ENCODE assay signal across 8 cellular contexts in the genomic region with DNA sequence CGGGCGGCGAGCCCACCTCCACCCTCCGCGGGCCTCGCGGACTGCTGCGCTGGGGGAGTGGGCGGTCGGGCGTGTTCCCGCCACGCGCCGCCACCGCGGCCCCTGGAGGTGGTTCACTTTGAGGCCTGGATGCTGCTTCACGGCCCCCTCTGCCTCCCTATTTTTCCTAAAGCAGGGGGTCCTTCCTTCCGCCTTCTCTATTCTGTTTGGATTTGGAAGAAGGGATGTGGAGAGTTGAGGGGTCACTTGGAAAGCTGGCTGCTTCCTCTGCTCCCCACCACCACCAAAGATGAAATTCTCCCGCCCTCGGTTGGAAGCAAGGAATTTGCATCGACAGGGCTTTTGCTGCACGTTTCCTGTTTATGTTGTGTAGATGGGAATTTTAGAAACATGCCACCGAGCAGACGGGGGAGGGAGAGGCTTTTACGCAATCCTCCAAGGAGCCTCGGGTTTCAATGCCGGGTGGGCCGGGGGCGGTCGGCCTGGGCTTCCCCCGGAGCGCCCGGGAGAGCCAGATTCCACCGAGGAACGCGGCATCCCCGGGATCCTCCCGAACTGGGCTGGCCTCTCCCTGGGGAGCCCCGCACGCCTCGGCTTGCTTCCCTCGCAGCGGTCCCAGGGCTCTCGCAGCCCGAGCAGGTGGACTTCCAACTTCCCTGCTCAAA. TPM values are rescaled to one million over a fixed set of nuclear protein-coding genes. Genes with fewer than 3 reads are reported as not detected.
A peak's percentile ranks its signal among the peaks of the same experiment; 100 is the strongest.
DNase-seq lines count a peak whose midpoint lies in the region; ATAC-seq, FAIRE-seq and TF ChIP-seq lines count a peak whose summit lies in the region.

No MANE protein-coding gene starts in this region.

- TF ChIP-seq EP300 in HepG2 (IDR thresholded peaks at IDR 0.05; ENCODE audit: low read depth in 2 of 2, low read length in 2 of 2), result no peak
- TF ChIP-seq EP300 in HepG2 (CRISPR knock-in tag; IDR thresholded peaks at IDR 0.05; ENCODE audit: borderline replicate concordance), result no peak

- ATAC-seq in PC-3, result peak; percentile 10; the same call in 1 of the 2 replicates
- ATAC-seq in HepG2, result peak; percentile 70
- no peak for ATAC-seq in HG03095 (IDR thresholded peaks at IDR 0.05; ENCODE audit: unreplicated experiment)

- H3K27ac ChIP-seq in PC-3 (ENCODE audit: low read length) (peak overlapping the region; percentile 92), HepG2 (ENCODE audit: extremely low read length, insufficient read depth, low read length) (peak overlapping the region; percentile 88), temporal lobe (ENCODE audit: low read depth, low read length) (peak overlapping the region; percentile 19)

- TF ChIP-seq CTCF in PC-3 (conservative IDR thresholded peaks at IDR 0.05; ENCODE audit: low read depth, low read length) (no peak), HepG2 (CRISPR knock-in tag; IDR thresholded peaks at IDR 0.05) (no peak)

- H4K20me1 ChIP-seq in PC-3 (ENCODE audit: low read length), result no peaks in the 10 kb centered on the region
- no peaks in the 10 kb centered on the region for H4K20me1 ChIP-seq in HepG2 (ENCODE audit: insufficient read depth, low read length)

- H3K4me1 ChIP-seq in PC-3 (ENCODE audit: insufficient read depth, low read length) (peaks cover 34% of the 10 kb centered on the region), HepG2 (ENCODE audit: insufficient read depth, low read length) (peaks cover 53% of the 10 kb centered on the region)

- CTCF ChIA-PET in PC-3 (lab: Charles Lee) (no interaction called here), HepG2 (lab: Yijun Ruan, JAX; ENCODE audit: low intra/inter-chr PET ratio, low total read pairs) (no interaction called here)

- in situ Hi-C loops in HepG2 (cut with HindIII; ENCODE audit: extremely low pct_ligation_motif_present, low pct_unique_long_range_greater_than_20kb), result no loop called here

- H2AFZ ChIP-seq in PC-3 (ENCODE audit: low read length), result peak overlapping the region; percentile 67
- peak overlapping the region; percentile 54 for H2AFZ ChIP-seq in HepG2 (ENCODE audit: low read length)

- H3K9ac ChIP-seq in PC-3 (ENCODE audit: low read length), result peak overlapping the region; percentile 89
- peak overlapping the region; percentile 79 for H3K9ac ChIP-seq in HepG2 (ENCODE audit: insufficient read depth, low read depth, low read length)

- H3K9me3 Mint-ChIP-seq in dendritic cell treated with granulocyte-macrophage colony-stimulating factor and Interleukin-4, amounts not matched to agents 40 ng/mL and 50 ng/mL, for 4 days, result no peaks in the 10 kb centered on the region

- peak overlapping the region; percentile 99 for H3K4me2 ChIP-seq in PC-3 (ENCODE audit: low read length)
- H3K4me2 ChIP-seq in HepG2 (ENCODE audit: low read depth, low read length), result peak overlapping the region; percentile 86

- H3K4me3 Mint-ChIP-seq in dendritic cell treated with granulocyte-macrophage colony-stimulating factor and Interleukin-4, amounts not matched to agents 40 ng/mL and 50 ng/mL, for 4 days, result peak overlapping the region; percentile 79

- no peaks in the 10 kb centered on the region for H3K27me3 Mint-ChIP-seq in dendritic cell treated with granulocyte-macrophage colony-stimulating factor and Interleukin-4, amounts not matched to agents 40 ng/mL and 50 ng/mL, for 4 days

- intact Hi-C loops in PC-3 (cut with micrococcal nuclease) (no loop called here), HepG2 (cut with micrococcal nuclease; ENCODE audit: unreplicated experiment) (loop anchor here (1.0 kb wide), 1 partner anchor 10 kb away; no protein-coding TSS in a partner anchor)
- intact Hi-C loops in dendritic cell treated with granulocyte-macrophage colony-stimulating factor and Interleukin-4, amounts not matched to agents 40 ng/mL and 50 ng/mL, for 4 days (cut with micrococcal nuclease), result loop anchor here (1.0 kb wide), 1 partner anchor 8 kb away; no protein-coding TSS in a partner anchor

- FAIRE-seq in HepG2 (lab: Jason Lieb, UNC), result no peak

- peak overlapping the region; percentile 88 for H3K4me3 ChIP-seq in PC-3 (ENCODE audit: low read length)
- peak overlapping the region; percentile 89 to 96 (median 90) for H3K4me3 ChIP-seq in HepG2 (replicated peaks in 1 of 3; ENCODE audit: insufficient read depth in 1 of 3, low read depth in 2 of 3, low read length in 3 of 3)

- H3K4me1 Mint-ChIP-seq in dendritic cell treated with granulocyte-macrophage colony-stimulating factor and Interleukin-4, amounts not matched to agents 40 ng/mL and 50 ng/mL, for 4 days (ENCODE audit: low read depth), result peaks cover 62% of the 10 kb centered on the region

- no peaks in the 10 kb centered on the region for H3F3A ChIP-seq in PC-3 (ENCODE audit: low read length, unreplicated experiment)

- H3K27me3 ChIP-seq in PC-3 (ENCODE audit: low read length) (no peaks in the 10 kb centered on the region), HepG2 (ENCODE audit: control insufficient read depth in 1 of 2, insufficient read depth in 2 of 2, low read length in 2 of 2) (no peaks in the 10 kb centered on the region; a peak in 1 of 5 replicates)

- no peak for TF ChIP-seq RAD21 in HepG2 (CRISPR knock-in tag; IDR thresholded peaks at IDR 0.05)

- TF ChIP-seq POLR2A in HepG2 (IDR thresholded peaks at IDR 0.05; ENCODE audit: insufficient read depth in 1 of 2, low read depth in 2 of 2, low read length in 2 of 2), result peak in 1 of 2 experiments; percentile 57; a peak in 2 of 4 replicates

- H3K36me3 ChIP-seq in PC-3 (ENCODE audit: low read depth, low read length), result no peaks in the 10 kb centered on the region
- peaks cover 0 to 2% of the 10 kb centered on the region in 2 experiments; a peak in 1 of 5 replicates for H3K36me3 ChIP-seq in HepG2 (replicated peaks in 1 of 2; ENCODE audit: control insufficient read depth in 1 of 2, insufficient read depth in 2 of 2, low read length in 2 of 2)

- DNase-seq in NCI-H2227 (lab: John Stamatoyannopoulos, UW; ENCODE audit: unreplicated experiment) (peak; percentile 60), NCI-H2227 treated with DMSO at 0.1 percent for 48 hours (lab: John Stamatoyannopoulos, UW) (no peak), PC-3 (peak; percentile 45), HepG2 (ENCODE audit: low spot score) (no peak), 8988T (no peak)

- H3K79me2 ChIP-seq in PC-3 (ENCODE audit: low read length) (peaks cover 54% of the 10 kb centered on the region), HepG2 (ENCODE audit: insufficient read depth, low read length) (peaks cover 43% of the 10 kb centered on the region)

- peaks cover 8% of the 10 kb centered on the region for H3K36me3 Mint-ChIP-seq in dendritic cell treated with granulocyte-macrophage colony-stimulating factor and Interleukin-4, amounts not matched to agents 40 ng/mL and 50 ng/mL, for 4 days (ENCODE audit: low read depth)

- POLR2A ChIA-PET in PC-3 (lab: Charles Lee; ENCODE audit: unreplicated experiment) (no interaction called here), HepG2 (lab: Yijun Ruan, JAX) (interaction anchor here (1.2 to 12.1 kb wide), 2 partner anchors 10 to 32 kb away, joined by 5 to 221 read pairs; a partner anchor contains a TSS)

- no peaks in the 10 kb centered on the region for H3K9me2 ChIP-seq in PC-3 (replicated peaks; ENCODE audit: low read length)

- peak overlapping the region; percentile 85 for H3K27ac Mint-ChIP-seq in dendritic cell treated with granulocyte-macrophage colony-stimulating factor and Interleukin-4, amounts not matched to agents 40 ng/mL and 50 ng/mL, for 4 days

- WGBS in HepG2 (ENCODE audit: low lambda C conversion rate), result 0% methylated on average over 9 of the region's 46 CpGs

- BruUV-seq in PC-3 (replicated peaks; lab: Mats Ljungman, UMichigan) (TSS peak; percentile 61), HepG2 (replicated peaks; lab: Mats Ljungman, UMichigan) (TSS peak; percentile 84)

- H3K9me3 ChIP-seq in PC-3 (ENCODE audit: low read length), result no peaks in the 10 kb centered on the region
- no peaks in the 10 kb centered on the region for H3K9me3 ChIP-seq in HepG2 (ENCODE audit: low read length)

RNA-seq across cellular contexts. Expression of a gene that starts 0.4 kb away (rescaled TPM):
- 30.3 and 31.3 TPM in 2 replicates for total RNA-seq in PC-3 (2014; rRNA removed)
- 24.0 and 29.9 TPM in 2 replicates for total RNA-seq in HepG2 (2016; rRNA removed; fragmentation: Illumina TruSeq; extraction: Trizol)
- total RNA-seq in HepG2 (2016; cell fraction: cytosol; rRNA removed; fragmentation: Illumina TruSeq; extraction: Trizol; ENCODE audit: low read depth), result 6.3 and 6.7 TPM in 2 replicates
- 22.0 and 29.2 TPM in 2 replicates for total RNA-seq in HepG2 (2016; cell fraction: insoluble cytoplasmic fraction; rRNA removed; fragmentation: Illumina TruSeq; extraction: Trizol)
- 11.3 and 12.9 TPM in 2 replicates for total RNA-seq in HepG2 (2016; cell fraction: membrane; rRNA removed; fragmentation: Illumina TruSeq; extraction: Trizol)
- 26.4 and 32.0 TPM in 2 replicates for total RNA-seq in HepG2 (2016; cell fraction: nucleus; rRNA removed; fragmentation: Illumina TruSeq; extraction: Trizol)
- polyA plus RNA-seq in HepG2 (2011; rRNA removed), result 45.6 and 45.8 TPM in 2 replicates
- polyA plus RNA-seq in HepG2 (2011; cell fraction: cytosol; rRNA removed), result 30.7 and 44.4 TPM in 2 replicates
- 31.7 and 32.8 TPM in 2 replicates for polyA plus RNA-seq in HepG2 (2011; cell fraction: nucleus; rRNA removed)
- 23.2 and 27.6 TPM in 2 replicates for polyA plus RNA-seq in HepG2 (2012)
- polyA plus RNA-seq in HepG2 (2016; cell fraction: cytosol; fragmentation: Illumina TruSeq; extraction: Trizol; ENCODE audit: low read depth), result 1.1 and 1.2 TPM in 2 replicates
- 20.9 and 24.0 TPM in 2 replicates for polyA plus RNA-seq in HepG2 (2016; cell fraction: insoluble cytoplasmic fraction; fragmentation: Illumina TruSeq; extraction: Trizol; ENCODE audit: low read depth)
- polyA plus RNA-seq in HepG2 (2016; cell fraction: membrane; fragmentation: Illumina TruSeq; extraction: Trizol; ENCODE audit: low read depth), result 3.6 and 5.5 TPM in 2 replicates
- 21.9 and 25.7 TPM in 2 replicates for polyA plus RNA-seq in HepG2 (2016; cell fraction: nucleus; fragmentation: Illumina TruSeq; extraction: Trizol; ENCODE audit: insufficient read depth, low read depth)
- 61.7 and 122 TPM in 2 replicates for polyA minus RNA-seq in HepG2 (2011; rRNA and poly(A)+ RNA removed; ENCODE audit: low replicate concordance)
- polyA minus RNA-seq in HepG2 (2011; cell fraction: cytosol; rRNA and poly(A)+ RNA removed), result 38.2 and 59.0 TPM in 2 replicates
- 120 and 149 TPM in 2 replicates for polyA minus RNA-seq in HepG2 (2011; cell fraction: nucleus; rRNA and poly(A)+ RNA removed)
- total RNA-seq in temporal lobe, result 99.8 TPM

RNA-seq across cellular contexts. Expression of a gene that starts 10.5 kb away (rescaled TPM):
- total RNA-seq in PC-3 (2014; rRNA removed) (68.0 and 82.5 TPM in 2 replicates), HepG2 (2016; rRNA removed; fragmentation: Illumina TruSeq; extraction: Trizol) (4.3 and 10.7 TPM in 2 replicates), temporal lobe (14.5 TPM)
- total RNA-seq in HepG2 (2016; cell fraction: cytosol; rRNA removed; fragmentation: Illumina TruSeq; extraction: Trizol; ENCODE audit: low read depth), result 3.1 and 3.7 TPM in 2 replicates
- 3.1 and 10.5 TPM in 2 replicates for total RNA-seq in HepG2 (2016; cell fraction: insoluble cytoplasmic fraction; rRNA removed; fragmentation: Illumina TruSeq; extraction: Trizol)
- 4.4 and 5.7 TPM in 2 replicates for total RNA-seq in HepG2 (2016; cell fraction: membrane; rRNA removed; fragmentation: Illumina TruSeq; extraction: Trizol)
- 9.8 and 17.4 TPM in 2 replicates for total RNA-seq in HepG2 (2016; cell fraction: nucleus; rRNA removed; fragmentation: Illumina TruSeq; extraction: Trizol)
- polyA plus RNA-seq in HepG2 (2011; rRNA removed), result 26.1 and 35.5 TPM in 2 replicates
- 35.7 and 40.9 TPM in 2 replicates for polyA plus RNA-seq in HepG2 (2011; cell fraction: cytosol; rRNA removed)
- polyA plus RNA-seq in HepG2 (2011; cell fraction: nucleus; rRNA removed), result 35.9 and 47.6 TPM in 2 replicates
- polyA plus RNA-seq in HepG2 (2012), result 18.1 and 31.9 TPM in 2 replicates
- polyA plus RNA-seq in HepG2 (2016; cell fraction: cytosol; fragmentation: Illumina TruSeq; extraction: Trizol; ENCODE audit: low read depth), result 1.5 and 1.7 TPM in 2 replicates
- 2.6 and 3.2 TPM in 2 replicates for polyA plus RNA-seq in HepG2 (2016; cell fraction: insoluble cytoplasmic fraction; fragmentation: Illumina TruSeq; extraction: Trizol; ENCODE audit: low read depth)
- polyA plus RNA-seq in HepG2 (2016; cell fraction: membrane; fragmentation: Illumina TruSeq; extraction: Trizol; ENCODE audit: low read depth), result 1.6 and 2.2 TPM in 2 replicates
- polyA plus RNA-seq in HepG2 (2016; cell fraction: nucleus; fragmentation: Illumina TruSeq; extraction: Trizol; ENCODE audit: insufficient read depth, low read depth), result 25.4 and 29.5 TPM in 2 replicates
- 67.2 and 67.7 TPM in 2 replicates for polyA minus RNA-seq in HepG2 (2011; rRNA and poly(A)+ RNA removed; ENCODE audit: low replicate concordance)
- polyA minus RNA-seq in HepG2 (2011; cell fraction: cytosol; rRNA and poly(A)+ RNA removed), result 20.9 and 26.9 TPM in 2 replicates
- polyA minus RNA-seq in HepG2 (2011; cell fraction: nucleus; rRNA and poly(A)+ RNA removed), result 19.2 and 28.2 TPM in 2 replicates

Comparison
In these comparisons a context has a peak if more than half of its experiments do, and no peak if none do; other contexts are left out.
1. DNase-seq: peak in NCI-H2227 (single experiment) and PC-3 (single experiment); none in NCI-H2227 treated with DMSO at 0.1 percent for 48 hours (single experiment), HepG2 (single experiment) and 8988T (single experiment).
2. H3K27ac ChIP-seq: peak in every context shown above with its lines; median percentile 92 in PC-3; 88 in HepG2; 19 in temporal lobe.